Comparison of ENCODE assay signal across 1 cellular context in the genomic region with DNA sequence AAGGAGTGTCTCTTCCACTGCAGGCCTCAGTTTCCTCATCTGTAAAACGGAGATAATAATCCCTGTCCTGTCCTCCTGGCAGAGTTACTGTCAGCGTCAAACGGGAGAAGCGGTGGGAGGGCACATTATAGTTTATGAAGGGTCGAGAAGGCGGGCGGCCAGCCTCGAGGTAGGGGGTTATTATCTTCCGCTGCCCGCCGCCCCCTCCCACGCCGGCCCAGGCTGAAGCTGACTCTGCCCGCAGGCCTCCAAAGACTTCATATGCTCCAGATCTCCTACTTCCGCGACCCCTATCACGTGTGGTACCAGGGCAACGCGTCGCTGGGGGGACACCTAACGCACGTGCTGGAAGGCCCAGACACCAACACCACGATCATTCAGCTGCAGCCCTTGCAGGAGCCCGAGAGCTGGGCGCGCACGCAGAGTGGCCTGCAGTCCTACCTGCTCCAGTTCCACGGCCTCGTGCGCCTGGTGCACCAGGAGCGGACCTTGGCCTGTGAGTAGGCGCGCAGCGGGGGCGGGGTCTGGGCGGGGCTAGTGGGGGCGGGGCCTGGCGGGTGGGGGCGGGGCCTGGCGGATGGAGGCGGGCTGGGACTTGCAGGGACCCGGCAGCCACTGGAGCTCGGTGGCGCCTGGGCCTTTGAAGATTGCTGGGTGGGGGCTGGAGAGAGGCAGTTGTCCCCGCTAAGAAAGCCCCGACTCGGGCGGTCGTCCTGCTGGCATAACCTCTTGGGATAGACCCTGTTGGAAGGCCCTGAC.
TF ChIP-seq lines count a peak whose summit lies in the region.

No MANE protein-coding gene starts in this region.

TF ChIP-seq in HepG2, 621 proteins besides CTCF, POLR2A, EP300 and RAD21 (continued from another document and continues in another):
- TF ChIP-seq RBAK (CRISPR knock-in tag; IDR thresholded peaks at IDR 0.05) (no peak), ZNF383 (CRISPR knock-in tag; IDR thresholded peaks at IDR 0.05; ENCODE audit: borderline replicate concordance) (no peak), GZF1 (CRISPR knock-in tag; IDR thresholded peaks at IDR 0.05) (0 out of 2 replicates have a peak, but pooled peaks have one; percentile 47), REPIN1 (CRISPR knock-in tag; IDR thresholded peaks at IDR 0.05; ENCODE audit: borderline replicate concordance, low read depth) (peak; percentile 97), PAXIP1 (CRISPR knock-in tag; conservative IDR thresholded peaks at IDR 0.05) (peak; percentile 67), MAZ (IDR thresholded peaks at IDR 0.05; ENCODE audit: borderline replicate concordance, low read depth, low read length) (peak; percentile 69; the same call in 1 of the 2 replicates), MAZ (CRISPR knock-in tag; IDR thresholded peaks at IDR 0.05; ENCODE audit: low read depth) (peak; percentile 73), HNF1B (CRISPR knock-in tag; IDR thresholded peaks at IDR 0.05) (peak; percentile 76), ZNF713 (CRISPR knock-in tag; IDR thresholded peaks at IDR 0.05) (no peak), ZKSCAN8 (CRISPR knock-in tag; IDR thresholded peaks at IDR 0.05; ENCODE audit: borderline replicate concordance) (peak; percentile 92), NR3C1 (CRISPR knock-in tag; IDR thresholded peaks at IDR 0.05) (0 out of 2 replicates have a peak, but pooled peaks have one; percentile 33), PLRG1 (conservative IDR thresholded peaks at IDR 0.05) (no peak), ZBTB43 (CRISPR knock-in tag; conservative IDR thresholded peaks at IDR 0.05) (no peak), ZNF564 (CRISPR knock-in tag; IDR thresholded peaks at IDR 0.05) (peak; percentile 37; the same call in 1 of the 2 replicates), GLI4 (CRISPR knock-in tag; IDR thresholded peaks at IDR 0.05; ENCODE audit: borderline replicate concordance) (peak; percentile 85; the same call in 1 of the 2 replicates), SIN3A (IDR thresholded peaks at IDR 0.05; ENCODE audit: borderline replicate concordance, low read depth, low read length) (peak; percentile 52; the same call in 1 of the 2 replicates), NPAS2 (CRISPR knock-in tag; IDR thresholded peaks at IDR 0.05; ENCODE audit: borderline replicate concordance) (no peak), NFIB (CRISPR knock-in tag; IDR thresholded peaks at IDR 0.05; ENCODE audit: borderline replicate concordance) (no peak; the same call in 1 of the 2 replicates), JDP2 (CRISPR knock-in tag; IDR thresholded peaks at IDR 0.05; ENCODE audit: borderline replicate concordance) (peak; percentile 40; the same call in 1 of the 2 replicates), BRCA1 (CRISPR knock-in tag; IDR thresholded peaks at IDR 0.05) (no peak), TGIF2 (CRISPR knock-in tag; IDR thresholded peaks at IDR 0.05) (peak; percentile 88; the same call in 1 of the 2 replicates), MEIS1 (CRISPR knock-in tag; IDR thresholded peaks at IDR 0.05; ENCODE audit: borderline replicate concordance) (peak; percentile 86), FOXP4 (CRISPR knock-in tag; IDR thresholded peaks at IDR 0.05) (0 out of 2 replicates have a peak, but pooled peaks have one; percentile 34), PAX8 (CRISPR knock-in tag; IDR thresholded peaks at IDR 0.05; ENCODE audit: borderline replicate concordance) (0 out of 2 replicates have a peak, but pooled peaks have one; percentile 76), REXO4 (CRISPR knock-in tag; IDR thresholded peaks at IDR 0.05; ENCODE audit: borderline replicate concordance) (0 out of 2 replicates have a peak, but pooled peaks have one; percentile 66), SMC3 (IDR thresholded peaks at IDR 0.05; ENCODE audit: low read length) (no peak), ZNF790 (CRISPR knock-in tag; IDR thresholded peaks at IDR 0.05; ENCODE audit: borderline replicate concordance) (no peak), HINFP (CRISPR knock-in tag; IDR thresholded peaks at IDR 0.05; ENCODE audit: low read depth) (peak; percentile 96), SAP130 (CRISPR knock-in tag; IDR thresholded peaks at IDR 0.05; ENCODE audit: low read depth) (peak; percentile 93), SP2 (CRISPR knock-in tag; IDR thresholded peaks at IDR 0.05) (peak; percentile 61; the same call in 1 of the 2 replicates), NRL (CRISPR knock-in tag; IDR thresholded peaks at IDR 0.05; ENCODE audit: borderline replicate concordance) (peak; percentile 68; the same call in 1 of the 2 replicates), ZNF282 (IDR thresholded peaks at IDR 0.05; ENCODE audit: partially characterized antibody) (no peak), KLF15 (CRISPR knock-in tag; IDR thresholded peaks at IDR 0.05; ENCODE audit: borderline replicate concordance) (peak; percentile 60; the same call in 1 of the 2 replicates)
- TF ChIP-seq, protein P1, sequence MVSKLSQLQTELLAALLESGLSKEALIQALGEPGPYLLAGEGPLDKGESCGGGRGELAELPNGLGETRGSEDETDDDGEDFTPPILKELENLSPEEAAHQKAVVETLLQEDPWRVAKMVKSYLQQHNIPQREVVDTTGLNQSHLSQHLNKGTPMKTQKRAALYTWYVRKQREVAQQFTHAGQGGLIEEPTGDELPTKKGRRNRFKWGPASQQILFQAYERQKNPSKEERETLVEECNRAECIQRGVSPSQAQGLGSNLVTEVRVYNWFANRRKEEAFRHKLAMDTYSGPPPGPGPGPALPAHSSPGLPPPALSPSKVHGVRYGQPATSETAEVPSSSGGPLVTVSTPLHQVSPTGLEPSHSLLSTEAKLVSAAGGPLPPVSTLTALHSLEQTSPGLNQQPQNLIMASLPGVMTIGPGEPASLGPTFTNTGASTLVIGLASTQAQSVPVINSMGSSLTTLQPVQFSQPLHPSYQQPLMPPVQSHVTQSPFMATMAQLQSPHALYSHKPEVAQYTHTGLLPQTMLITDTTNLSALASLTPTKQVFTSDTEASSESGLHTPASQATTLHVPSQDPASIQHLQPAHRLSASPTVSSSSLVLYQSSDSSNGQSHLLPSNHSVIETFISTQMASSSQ (IDR thresholded peaks at IDR 0.05; ENCODE audit: low read depth), result no peak
- TF ChIP-seq, protein P1 (CRISPR knock-in tag; IDR thresholded peaks at IDR 0.05; ENCODE audit: borderline replicate concordance), result peak; percentile 60
- TF ChIP-seq, protein P2, sequence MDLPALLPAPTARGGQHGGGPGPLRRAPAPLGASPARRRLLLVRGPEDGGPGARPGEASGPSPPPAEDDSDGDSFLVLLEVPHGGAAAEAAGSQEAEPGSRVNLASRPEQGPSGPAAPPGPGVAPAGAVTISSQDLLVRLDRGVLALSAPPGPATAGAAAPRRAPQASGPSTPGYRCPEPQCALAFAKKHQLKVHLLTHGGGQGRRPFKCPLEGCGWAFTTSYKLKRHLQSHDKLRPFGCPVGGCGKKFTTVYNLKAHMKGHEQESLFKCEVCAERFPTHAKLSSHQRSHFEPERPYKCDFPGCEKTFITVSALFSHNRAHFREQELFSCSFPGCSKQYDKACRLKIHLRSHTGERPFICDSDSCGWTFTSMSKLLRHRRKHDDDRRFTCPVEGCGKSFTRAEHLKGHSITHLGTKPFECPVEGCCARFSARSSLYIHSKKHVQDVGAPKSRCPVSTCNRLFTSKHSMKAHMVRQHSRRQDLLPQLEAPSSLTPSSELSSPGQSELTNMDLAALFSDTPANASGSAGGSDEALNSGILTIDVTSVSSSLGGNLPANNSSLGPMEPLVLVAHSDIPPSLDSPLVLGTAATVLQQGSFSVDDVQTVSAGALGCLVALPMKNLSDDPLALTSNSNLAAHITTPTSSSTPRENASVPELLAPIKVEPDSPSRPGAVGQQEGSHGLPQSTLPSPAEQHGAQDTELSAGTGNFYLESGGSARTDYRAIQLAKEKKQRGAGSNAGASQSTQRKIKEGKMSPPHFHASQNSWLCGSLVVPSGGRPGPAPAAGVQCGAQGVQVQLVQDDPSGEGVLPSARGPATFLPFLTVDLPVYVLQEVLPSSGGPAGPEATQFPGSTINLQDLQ (CRISPR knock-in tag; IDR thresholded peaks at IDR 0.05), result no peak
- TF ChIP-seq, protein P3, sequence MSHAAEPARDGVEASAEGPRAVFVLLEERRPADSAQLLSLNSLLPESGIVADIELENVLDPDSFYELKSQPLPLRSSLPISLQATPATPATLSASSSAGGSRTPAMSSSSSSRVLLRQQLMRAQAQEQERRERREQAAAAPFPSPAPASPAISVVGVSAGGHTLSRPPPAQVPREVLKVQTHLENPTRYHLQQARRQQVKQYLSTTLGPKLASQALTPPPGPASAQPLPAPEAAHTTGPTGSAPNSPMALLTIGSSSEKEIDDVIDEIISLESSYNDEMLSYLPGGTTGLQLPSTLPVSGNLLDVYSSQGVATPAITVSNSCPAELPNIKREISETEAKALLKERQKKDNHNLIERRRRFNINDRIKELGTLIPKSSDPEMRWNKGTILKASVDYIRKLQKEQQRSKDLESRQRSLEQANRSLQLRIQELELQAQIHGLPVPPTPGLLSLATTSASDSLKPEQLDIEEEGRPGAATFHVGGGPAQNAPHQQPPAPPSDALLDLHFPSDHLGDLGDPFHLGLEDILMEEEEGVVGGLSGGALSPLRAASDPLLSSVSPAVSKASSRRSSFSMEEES (CRISPR knock-in tag; IDR thresholded peaks at IDR 0.05), result peak; percentile 81
